Comparison of ENCODE assay signal across 1 cellular context in genomic region chr21:33642027-33642895, GRCh38.
TF ChIP-seq lines count a peak whose summit lies in the region.

ITSN1 (plus strand) TSS chr21:33642501; CDS start chr21:33718829, 76,328 bp downstream.

TF ChIP-seq in K562, 482 proteins besides CTCF, POLR2A, EP300 and RAD21 (continued from another document):
- TF ChIP-seq, protein P1, sequence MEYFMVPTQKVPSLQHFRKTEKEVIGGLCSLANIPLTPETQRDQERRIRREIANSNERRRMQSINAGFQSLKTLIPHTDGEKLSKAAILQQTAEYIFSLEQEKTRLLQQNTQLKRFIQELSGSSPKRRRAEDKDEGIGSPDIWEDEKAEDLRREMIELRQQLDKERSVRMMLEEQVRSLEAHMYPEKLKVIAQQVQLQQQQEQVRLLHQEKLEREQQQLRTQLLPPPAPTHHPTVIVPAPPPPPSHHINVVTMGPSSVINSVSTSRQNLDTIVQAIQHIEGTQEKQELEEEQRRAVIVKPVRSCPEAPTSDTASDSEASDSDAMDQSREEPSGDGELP (CRISPR knock-in tag; IDR thresholded peaks at IDR 0.05; ENCODE audit: borderline replicate concordance), result peak; percentile 51; the same call in 1 of the 2 replicates
- TF ChIP-seq ZNF282 (CRISPR knock-in tag; IDR thresholded peaks at IDR 0.05), result 0 out of 2 replicates have a peak, but pooled peaks have one; percentile 28
- TF ChIP-seq NELFE (IDR thresholded peaks at IDR 0.05; ENCODE audit: insufficient read depth, insufficient read length), result no peak
- peak; percentile 43 for TF ChIP-seq SAP30 (IDR thresholded peaks at IDR 0.05; ENCODE audit: borderline replicate concordance, insufficient read depth, low read depth, low read length, poor library complexity, severe bottlenecking)
- TF ChIP-seq MAZ (CRISPR knock-in tag; conservative IDR thresholded peaks at IDR 0.05 in 1 of 2, IDR thresholded peaks at IDR 0.05 in 1 of 2), result peak in 1 of 2 experiments; percentile 94; a peak in 2 of 4 replicates
